In genomic region chr17:20982589-20983358, GRCh38 we compare ENCODE assay signal across 33 cellular contexts.
"Had no signal": no experiment of that assay in that cellular context is flagged by ENCODE, and none has a peak within 500 bp of the region (broad histone marks: within the 10 kb centered on the region; RNA-seq: fewer than 3 reads in every experiment).

No MANE protein-coding gene starts in this region.

- H3K9me3 Mint-ChIP-seq: activated B cell treated with CpG ODN at 0.5 μM for 24 hours; activated CD4-positive, alpha-beta memory T cell treated with anti-CD3 and anti-CD28 coated beads, Interleukin-2, amount 10 ng/mL, durations not matched to agents 7 days and 5 days; activated naive CD4-positive, alpha-beta T cell treated with anti-CD3 and anti-CD28 coated beads, Interleukin-2, amount 10 ng/mL, durations not matched to agents 7 days and 5 days; activated naive CD8-positive, alpha-beta T cell treated with anti-CD3 and anti-CD28 coated beads, Interleukin-2, amount 50 U/mL, for 24 hours; T-cell had no signal

- H3K4me1 ChIP-seq: Peyer's patch had no signal

- H3K36me3 ChIP-seq: Peyer's patch had no signal

- ATAC-seq: activated CD8-positive, alpha-beta memory T cell treated with anti-CD3 and anti-CD28 coated beads, Interleukin-2, amount 10 ng/mL, durations not matched to agents 7 days and 5 days; activated naive CD8-positive, alpha-beta T cell treated with anti-CD3 and anti-CD28 coated beads, Interleukin-2, amount 50 U/mL, for 24 hours; PC-3; SK-N-SH treated with all-trans-retinoic acid at 6 μM for 48 hours; T-cell; T-helper 17 cell had no signal

- H3K9me3 ChIP-seq: Peyer's patch had no signal

- H3K27me3 Mint-ChIP-seq: activated B cell treated with CpG ODN at 0.5 μM for 24 hours, brain had no signal

- H3K27ac ChIP-seq: KMS-11, Peyer's patch, VCaP had no signal

- DNase-seq: activated B cell treated with CpG ODN at 0.5 μM for 24 hours; activated CD4-positive, alpha-beta memory T cell treated with anti-CD3 and anti-CD28 coated beads, Interleukin-2, amount 10 ng/mL, durations not matched to agents 7 days and 5 days; activated CD4-positive, alpha-beta T cell treated with anti-CD3 and anti-CD28 coated beads for 4 hours; activated CD4-positive, CD25-positive, alpha-beta regulatory T cell treated with anti-CD3 and anti-CD28 coated beads, Interleukin-2, amount 50 U/mL, for 72 hours; activated CD8-positive, alpha-beta memory T cell treated with anti-CD3 and anti-CD28 coated beads, Interleukin-2, amount 10 ng/mL, durations not matched to agents 7 days and 5 days; activated CD8-positive, alpha-beta memory T cell treated with anti-CD3 and anti-CD28 coated beads, Interleukin-2, amount 50 U/mL, for 48 hours; activated effector memory CD4-positive, alpha-beta T cell treated with Interleukin-2 at 50 U/mL for 16 hours; activated naive CD4-positive, alpha-beta T cell treated with anti-CD3 and anti-CD28 coated beads, Interleukin-2, amount 10 ng/mL, durations not matched to agents 7 days and 5 days; activated naive CD8-positive, alpha-beta T cell treated with anti-CD3 and anti-CD28 coated beads, Interleukin-2, amount 50 U/mL, for 24 hours; activated T-cell treated with anti-CD3 and anti-CD28 coated beads, Interleukin-2, amount 50 U/mL, for 48 hours; anterior cingulate cortex; NCI-H1092 treated with DMSO at 0.1 percent for 48 hours; NCI-H1417; NCI-H146; NCI-H187; NCI-H2029 treated with DMSO at 0.1 percent for 48 hours; NCI-H2107; NCI-H2171; NCI-H510A; NCI-H526; NCI-H748 treated with DMSO at 0.1 percent for 48 hours; NK-92 treated with Interleukin-12 subunit alpha and Interleukin-12 subunit beta, amount 100 ng/mL, for 24 hours; PC-3; RPMI8226; SIG-M5; T-cell; T-helper 17 cell had no signal

- H3K4me3 ChIP-seq: Peyer's patch had no signal

- H3K36me3 Mint-ChIP-seq: activated CD8-positive, alpha-beta memory T cell treated with anti-CD3 and anti-CD28 coated beads, Interleukin-2, amount 10 ng/mL, durations not matched to agents 7 days and 5 days; activated naive CD4-positive, alpha-beta T cell treated with anti-CD3 and anti-CD28 coated beads, Interleukin-2, amount 10 ng/mL, durations not matched to agents 7 days and 5 days; activated naive CD8-positive, alpha-beta T cell; T-cell had no signal

- H3K9ac ChIP-seq: KMS-11 had no signal

- H3K4me3 Mint-ChIP-seq: activated B cell treated with CpG ODN at 0.5 μM for 24 hours; activated CD4-positive, alpha-beta memory T cell treated with anti-CD3 and anti-CD28 coated beads, Interleukin-2, amount 10 ng/mL, durations not matched to agents 7 days and 5 days; activated CD8-positive, alpha-beta memory T cell treated with anti-CD3 and anti-CD28 coated beads, Interleukin-2, amount 10 ng/mL, durations not matched to agents 7 days and 5 days; activated naive CD4-positive, alpha-beta T cell treated with anti-CD3 and anti-CD28 coated beads, Interleukin-2, amount 10 ng/mL, durations not matched to agents 7 days and 5 days; activated naive CD8-positive, alpha-beta T cell; activated naive CD8-positive, alpha-beta T cell treated with anti-CD3 and anti-CD28 coated beads, Interleukin-2, amount 50 U/mL, for 24 hours; brain; T-cell; T-helper 17 cell had no signal

- H3K27me3 ChIP-seq: Peyer's patch had no signal

- H3K4me1 Mint-ChIP-seq: activated CD4-positive, alpha-beta memory T cell treated with anti-CD3 and anti-CD28 coated beads, Interleukin-2, amount 10 ng/mL, durations not matched to agents 7 days and 5 days; activated CD8-positive, alpha-beta memory T cell treated with anti-CD3 and anti-CD28 coated beads, Interleukin-2, amount 10 ng/mL, durations not matched to agents 7 days and 5 days; activated naive CD4-positive, alpha-beta T cell treated with anti-CD3 and anti-CD28 coated beads, Interleukin-2, amount 10 ng/mL, durations not matched to agents 7 days and 5 days; activated naive CD8-positive, alpha-beta T cell treated with anti-CD3 and anti-CD28 coated beads, Interleukin-2, amount 50 U/mL, for 24 hours; T-cell; T-helper 17 cell had no signal

- H3K27ac Mint-ChIP-seq: activated B cell treated with CpG ODN at 0.5 μM for 24 hours; activated CD4-positive, alpha-beta memory T cell treated with anti-CD3 and anti-CD28 coated beads, Interleukin-2, amount 10 ng/mL, durations not matched to agents 7 days and 5 days; activated CD8-positive, alpha-beta memory T cell treated with anti-CD3 and anti-CD28 coated beads, Interleukin-2, amount 10 ng/mL, durations not matched to agents 7 days and 5 days; activated naive CD4-positive, alpha-beta T cell treated with anti-CD3 and anti-CD28 coated beads, Interleukin-2, amount 10 ng/mL, durations not matched to agents 7 days and 5 days; activated naive CD8-positive, alpha-beta T cell; activated naive CD8-positive, alpha-beta T cell treated with anti-CD3 and anti-CD28 coated beads, Interleukin-2, amount 50 U/mL, for 24 hours; T-cell; T-helper 17 cell had no signal
